ENCODE assay signal across 8 cellular contexts in genomic region chr6:136784910-136785746, GRCh38. TPM values are rescaled to one million over a fixed set of nuclear protein-coding genes. Genes with fewer than 3 reads are reported as not detected.
DNase-seq lines count a peak whose midpoint lies in the region; ATAC-seq and TF ChIP-seq lines count a peak whose summit lies in the region.

No MANE protein-coding gene starts in this region.

- H3K4me2 ChIP-seq in DOHH2 (ENCODE audit: low read length): peak overlapping the region; percentile 6

- ATAC-seq in HG02678 (IDR thresholded peaks at IDR 0.05; ENCODE audit: unreplicated experiment) (peak; percentile 34), gastroesophageal sphincter (peak; percentile 62), GM18517 (IDR thresholded peaks at IDR 0.05; ENCODE audit: unreplicated experiment) (no peak)

- no peaks in the 10 kb centered on the region for H3F3A ChIP-seq in DOHH2 (ENCODE audit: control insufficient read depth, insufficient read depth)

- no peak overlapping the region for H3K27ac ChIP-seq in DOHH2 (ENCODE audit: low read depth, low read length)
- peak overlapping the region in 1 of 4 donors; percentile 1 for H3K27ac ChIP-seq in gastroesophageal sphincter

- H4K20me1 ChIP-seq in DOHH2 (ENCODE audit: control insufficient read depth, insufficient read depth, low read depth, low read length): no peaks in the 10 kb centered on the region

- H3K9me2 ChIP-seq in DOHH2 (replicated peaks; ENCODE audit: control insufficient read depth, low read length): no peaks in the 10 kb centered on the region

- no peak for TF ChIP-seq POLR2A in gastroesophageal sphincter (IDR thresholded peaks at IDR 0.05)

- TF ChIP-seq EP300 in gastroesophageal sphincter (IDR thresholded peaks at IDR 0.05): no peak

- no peaks in the 10 kb centered on the region for H3K9me3 ChIP-seq in DOHH2 (ENCODE audit: control insufficient read depth, insufficient read depth, low read length)
- H3K9me3 ChIP-seq in gastroesophageal sphincter: no peaks in the 10 kb centered on the region

- peak; percentile 36 to 41 for DNase-seq in activated CD4-positive, alpha-beta T cell treated with anti-CD3 and anti-CD28 coated beads for 4 hours
- DNase-seq in stimulated activated CD4-positive, alpha-beta T cell treated with anti-CD3 and anti-CD28 coated beads, Interleukin-12 subunit alpha, Interleukin-12 subunit beta, amount 100 ng/mL, for 48 hours (ENCODE audit: low read depth in 2 of 3, low spot score in 1 of 3): peak in 2 of 3 donors; percentile 35 to 39
- DNase-seq in OCI-M2 (lab: John Stamatoyannopoulos, UW; ENCODE audit: unreplicated experiment) (no peak), NCI-H748 treated with DMSO at 0.1 percent for 48 hours (lab: John Stamatoyannopoulos, UW) (no peak)

- 76 to 82% methylated on average over 7 to 8 of the region's 10 CpGs for WGBS in gastroesophageal sphincter (ENCODE audit: low coverage in 1 of 2), 2 donors

- H3K27me3 ChIP-seq in DOHH2 (ENCODE audit: control insufficient read depth, low read length): peaks cover 38% of the 10 kb centered on the region
- H3K27me3 ChIP-seq in gastroesophageal sphincter: no peaks in the 10 kb centered on the region

- H3K4me3 ChIP-seq in DOHH2 (ENCODE audit: low read length): no peak overlapping the region
- no peak overlapping the region for H3K4me3 ChIP-seq in gastroesophageal sphincter

- no peaks in the 10 kb centered on the region for H3K79me2 ChIP-seq in DOHH2 (ENCODE audit: control insufficient read depth, low read length)

- H3K4me1 ChIP-seq in DOHH2 (ENCODE audit: control insufficient read depth, low read length): peaks cover 26% of the 10 kb centered on the region
- H3K4me1 ChIP-seq in gastroesophageal sphincter: peaks cover 0 to 67% (median 12%) of the 10 kb centered on the region in 3 donors

- H3K36me3 ChIP-seq in DOHH2 (ENCODE audit: control insufficient read depth, low read length): no peaks in the 10 kb centered on the region
- no peaks in the 10 kb centered on the region for H3K36me3 ChIP-seq in gastroesophageal sphincter

- TF ChIP-seq CTCF in DOHH2 (IDR thresholded peaks at IDR 0.05; ENCODE audit: low read depth, low read length, poor library complexity, severe bottlenecking) (no peak), gastroesophageal sphincter (IDR thresholded peaks at IDR 0.05) (no peak)

RNA-seq across cellular contexts. Expression of gene MAP3K5, which starts 7.1 kb away (rescaled TPM):
- total RNA-seq in gastroesophageal sphincter: 10 to 100 TPM; 20.8 to 31.7 (median 23.4) TPM

RNA-seq across cellular contexts. Expression of gene PEX7, which starts 37.3 kb away (rescaled TPM):
- 10 to 100 TPM in 1 of 4 donors, 1 to 10 TPM in 3; 5.9 to 17.1 (median 6.9) TPM for total RNA-seq in gastroesophageal sphincter

Comparison
In these comparisons a context has a peak if more than half of its experiments do, and no peak if none do; other contexts are left out.
1. DNase-seq: peak in activated CD4-positive, alpha-beta T cell treated with anti-CD3 and anti-CD28 coated beads for 4 hours (2 of 2) and stimulated activated CD4-positive, alpha-beta T cell treated with anti-CD3 and anti-CD28 coated beads, Interleukin-12 subunit alpha, Interleukin-12 subunit beta, amount 100 ng/mL, for 48 hours (2 of 3); none in OCI-M2 (single experiment) and NCI-H748 treated with DMSO at 0.1 percent for 48 hours (single experiment).